Comparison of ENCODE assay signal across 23 cellular contexts in genomic region chr10:114654829-114655575, GRCh38. TPM values are rescaled to one million over a fixed set of nuclear protein-coding genes. Genes with fewer than 3 reads are reported as not detected.
DNase-seq lines count a peak whose midpoint lies in the region; ATAC-seq, FAIRE-seq and TF ChIP-seq lines count a peak whose summit lies in the region.
"Had no signal": no experiment of that assay in that cellular context is flagged by ENCODE, and none has a peak within 500 bp of the region (broad histone marks: within the 10 kb centered on the region; RNA-seq: fewer than 3 reads in every experiment).

No MANE protein-coding gene starts in this region.

- H3K9me3 ChIP-seq in A549 (no peaks in the 10 kb centered on the region), GM23248 (ENCODE audit: low read depth) (no peaks in the 10 kb centered on the region)
- H3K9me3 ChIP-seq: pancreas had no signal

- ATAC-seq in A549 (peak; percentile 34 to 58; a peak in 3 of 6 replicates), GM21360 (IDR thresholded peaks at IDR 0.05; ENCODE audit: unreplicated experiment) (no peak), esophagus mucosa (no peak)
- ATAC-seq: effector memory CD8-positive, alpha-beta T cell; natural killer cell treated with Interleukin-12 subunit alpha and Interleukin-12 subunit beta and Interleukin-15 and Interleukin-18, amount 100 ng/mL, for 72 hours had no signal

- H2AK5ac ChIP-seq in mesendoderm (ENCODE audit: low read length) = no peak overlapping the region

- H3K79me1 ChIP-seq in mesendoderm (ENCODE audit: low read length) = no peaks in the 10 kb centered on the region

- in situ Hi-C loops in GM23248 (cut with MboI) = no loop called here

- no peaks in the 10 kb centered on the region for H3F3A ChIP-seq in GM23248 (ENCODE audit: insufficient read depth)

- no peak overlapping the region for H4K5ac ChIP-seq in mesendoderm (ENCODE audit: low read length)

- H2AFZ ChIP-seq in GM23248 = no peak overlapping the region

- peak overlapping the region; percentile 1; the same call in 2 of the 3 replicates for H3K4me2 ChIP-seq in A549
- no peak overlapping the region for H3K4me2 ChIP-seq in mesendoderm (ENCODE audit: low read length)
- H3K4me2 ChIP-seq in GM23248 (ENCODE audit: unreplicated experiment) = no peak overlapping the region

- no peak overlapping the region for H2BK15ac ChIP-seq in mesendoderm (replicated peaks; ENCODE audit: low read depth)

- H3K4ac ChIP-seq in mesendoderm (ENCODE audit: low read depth, low read length) = no peak overlapping the region

- CTCF ChIA-PET in A549 (lab: Yijun Ruan, JAX) = interaction anchor here (1.2 kb wide), 2 partner anchors 167 to 183 kb away, joined by 3 to 5 read pairs; partner anchors contain the start of gene FHIP2A

- no peak overlapping the region for H2BK5ac ChIP-seq in mesendoderm (ENCODE audit: low read length)

- no peak for TF ChIP-seq RAD21 in A549 (conservative IDR thresholded peaks at IDR 0.05 in 1 of 2, IDR thresholded peaks at IDR 0.05 in 1 of 2)

- TF ChIP-seq EP300 in A549 (IDR thresholded peaks at IDR 0.05) = no peak

- H4K8ac ChIP-seq in mesendoderm (ENCODE audit: low read depth, low read length) = no peak overlapping the region

- no peaks in the 10 kb centered on the region for H3K27me3 ChIP-seq in mesendoderm (ENCODE audit: insufficient read depth, low read length, poor library complexity)
- peaks cover 11% of the 10 kb centered on the region; the same call in 1 of the 2 replicates for H3K27me3 ChIP-seq in GM23248 (replicated peaks; ENCODE audit: insufficient read depth)
- H3K27me3 ChIP-seq: pancreas had no signal

- no peak overlapping the region for H3K23ac ChIP-seq in mesendoderm (ENCODE audit: low read length)

- H2BK120ac ChIP-seq in mesendoderm (ENCODE audit: low read depth, low read length) = no peak overlapping the region

- DNase-seq in A549 (ENCODE audit: low read depth in 1 of 2, low spot score in 1 of 2) = no peak
- DNase-seq in ELF-1 (ENCODE audit: low read depth, low spot score) = peak; percentile 40
- DNase-seq in astrocyte of the hippocampus (ENCODE audit: low read depth, low spot score) = peak; percentile 29
- peak; percentile 94 for DNase-seq in mesendoderm
- no peak for DNase-seq in hypothalamus (lab: John Stamatoyannopoulos, UW)
- DNase-seq in GM23248 = no peak
- DNase-seq: activated CD4-positive, alpha-beta T cell treated with anti-CD3 and anti-CD28 coated beads, Interleukin-2, amount 50 U/mL, for 4 hours; activated naive CD4-positive, alpha-beta T cell; anterior cingulate cortex; CD4-positive, alpha-beta T cell; DMS79 treated with DMSO at 0.1 percent for 48 hours; effector memory CD8-positive, alpha-beta T cell; kidney glomerular epithelial cell; MM.1S; NCI-H187 treated with DMSO at 0.1 percent for 48 hours; NCI-H446; pancreas; small intestine; WERI-Rb-1 had no signal

- H3K18ac ChIP-seq in mesendoderm (ENCODE audit: low read length) = peak overlapping the region; percentile 10

- no peak overlapping the region for H3K4me3 ChIP-seq in A549
- H3K4me3 ChIP-seq in mesendoderm (ENCODE audit: low read length) = no peak overlapping the region
- no peak overlapping the region for H3K4me3 ChIP-seq in GM23248
- H3K4me3 ChIP-seq: pancreas had no signal

- H3K4me1 ChIP-seq in A549 (peaks cover 20% of the 10 kb centered on the region), mesendoderm (ENCODE audit: control insufficient read depth, low read depth, low read length) (peaks cover 8% of the 10 kb centered on the region), GM23248 (ENCODE audit: insufficient read depth) (no peaks in the 10 kb centered on the region)

- H3K27ac ChIP-seq in A549 = 0 out of 6 replicates have a peak overlapping the region, but pooled peaks of 1 of the 2 experiments have one; percentile 40
- no peak overlapping the region for H3K27ac ChIP-seq in mesendoderm (ENCODE audit: low read depth, low read length)
- no peak overlapping the region for H3K27ac ChIP-seq in GM23248
- H3K27ac ChIP-seq: pancreas, RWPE1, WERI-Rb-1 had no signal

- H3K79me2 ChIP-seq in mesendoderm (ENCODE audit: control insufficient read depth, insufficient read depth, low read length) = no peaks in the 10 kb centered on the region
- no peaks in the 10 kb centered on the region for H3K79me2 ChIP-seq in GM23248 (ENCODE audit: insufficient read depth)

- H3K9ac ChIP-seq in mesendoderm (ENCODE audit: low read length) (no peak overlapping the region), GM23248 (no peak overlapping the region)

- no peak for FAIRE-seq in A549 (lab: Jason Lieb, UNC)
- FAIRE-seq: pancreas, small intestine had no signal

- POLR2A ChIA-PET in A549 (lab: Yijun Ruan, JAX) = no interaction called here

- no peaks in the 10 kb centered on the region for H3K9me2 ChIP-seq in GM23248 (ENCODE audit: insufficient read depth)

- TF ChIP-seq CTCF in A549 (IDR thresholded peaks at IDR 0.05) = no peak

- 77% methylated on average over 3 of the region's 3 CpGs for WGBS in A549 (ENCODE audit: missing lambda C conversion rate)
- no CpG with 5 or more reads among the region's 3 CpGs for WGBS in mesendoderm (ENCODE audit: extremely low coverage, insufficient coverage, low lambda C conversion rate)
- 90 to 94% methylated on average over 3 of the region's 3 CpGs for WGBS in GM23248 (ENCODE audit: low coverage in 1 of 2, low lambda C conversion rate in 2 of 2, missing lambda C conversion rate in 2 of 2), 2 experiments

- no peaks in the 10 kb centered on the region for H3K36me3 ChIP-seq in mesendoderm (ENCODE audit: control insufficient read depth, insufficient read depth, low read length)
- no peaks in the 10 kb centered on the region for H3K36me3 ChIP-seq in GM23248 (ENCODE audit: low read depth)
- H3K36me3 ChIP-seq: pancreas, WERI-Rb-1 had no signal

- no peaks in the 10 kb centered on the region for H4K20me1 ChIP-seq in GM23248 (ENCODE audit: insufficient read depth)

- H3K56ac ChIP-seq in mesendoderm (ENCODE audit: low read length) = peak overlapping the region; percentile 17

- TF ChIP-seq POLR2A in A549 (IDR thresholded peaks at IDR 0.05; ENCODE audit: low read length) = no peak

TF ChIP-seq in A549, 52 proteins besides CTCF, POLR2A, EP300 and RAD21:
- TF ChIP-seq GATA3 (IDR thresholded peaks at IDR 0.05; ENCODE audit: borderline replicate concordance) (0 out of 2 replicates have a peak, but pooled peaks have one; percentile 20), ZFP36 (IDR thresholded peaks at IDR 0.05; ENCODE audit: borderline replicate concordance, partially characterized antibody) (no peak), HMGXB4 (CRISPR knock-in tag; IDR thresholded peaks at IDR 0.05; ENCODE audit: borderline replicate concordance) (no peak), SMC3 (IDR thresholded peaks at IDR 0.05) (no peak), HOXB5 (CRISPR knock-in tag; IDR thresholded peaks at IDR 0.05) (no peak), ELK1 (IDR thresholded peaks at IDR 0.05; ENCODE audit: low read depth, low read length) (no peak), CHD4 (IDR thresholded peaks at IDR 0.05; ENCODE audit: borderline replicate concordance) (no peak), KDM5A (IDR thresholded peaks at IDR 0.05) (no peak), FOXS1 (CRISPR knock-in tag; IDR thresholded peaks at IDR 0.05) (no peak), MAFK (IDR thresholded peaks at IDR 0.05; ENCODE audit: partially characterized antibody) (peak; percentile 51)

RNA-seq across cellular contexts. Expression of gene ABLIM1, which starts 3.1 kb away (rescaled TPM):
- polyA plus RNA-seq in A549 (2011; rRNA removed) (70.2 and 77.8 TPM in 2 replicates), A549 (2017; fragmentation: RNase III; extraction: RNeasy Plus Mini Kit Qiagen cat#74134 plus additional on column Dnase treatment) (21.4 to 23.2 TPM (median 22.0 TPM) in 3 replicates), GM23248 (2016; fragmentation: Nextera tagmentation; extraction: Ambion mirVana) (0.78 and 0.98 TPM in 2 replicates)
- polyA plus RNA-seq in A549 (2012; cell fraction: cytosol; rRNA removed) = 11.6 and 14.7 TPM in 2 replicates
- 9.7 and 12.1 TPM in 2 replicates for polyA plus RNA-seq in A549 (2012; cell fraction: nucleus; rRNA removed)
- 114 and 167 TPM in 2 replicates for polyA minus RNA-seq in A549 (2011; rRNA and poly(A)+ RNA removed)
- 49.1 TPM for polyA plus RNA-seq in mesendoderm (2013, experiment 1 of 2)
- polyA plus RNA-seq in mesendoderm (2013, experiment 2 of 2) = 50.3 TPM
- 0.54 and 4.3 TPM in 2 replicates for total RNA-seq in GM23248 (2014; rRNA removed; shearing (Covaris generic))
- 304 TPM for total RNA-seq in esophagus mucosa

Comparison
In these comparisons a context has a peak if more than half of its experiments do, and no peak if none do; other contexts are left out.
1. ATAC-seq: peak in A549 (2 of 2); none in GM21360 (single experiment) and esophagus mucosa (single experiment).
2. DNase-seq: peak in ELF-1 (single experiment), astrocyte of the hippocampus (single experiment) and mesendoderm (single experiment); none in A549 (0 of 2), hypothalamus (0 of 51) and GM23248 (single experiment).
3. RNA of gene ABLIM1, which starts 3.1 kb away (total RNA-seq): 304 TPM in esophagus mucosa (single experiment); 0.54 to 4.3 TPM in GM23248; every median in the first group is over 10 times any median in the second.